Comparison of ENCODE assay signal across 23 cellular contexts in the genomic region with DNA sequence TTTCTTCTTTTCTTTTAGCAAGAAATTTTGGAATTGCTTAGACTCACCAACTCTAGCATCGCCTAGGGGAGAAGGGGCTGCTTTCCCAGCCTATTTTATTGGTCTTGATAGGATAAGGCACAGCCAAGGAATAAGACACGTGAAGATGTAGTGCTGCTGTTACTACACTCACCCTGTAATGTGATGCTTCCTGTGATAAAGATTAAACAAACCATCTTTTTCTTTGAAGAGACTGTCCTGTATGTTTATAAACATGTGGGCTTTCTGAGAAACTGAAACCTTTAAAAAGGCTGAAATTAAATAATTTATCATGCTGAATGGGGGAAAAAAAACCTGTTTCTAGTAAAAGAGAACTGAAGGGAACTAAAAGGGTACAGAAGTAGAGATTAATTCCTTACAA. TPM values are rescaled to one million over a fixed set of nuclear protein-coding genes. Genes with fewer than 3 reads are reported as not detected.
DNase-seq lines count a peak whose midpoint lies in the region; ATAC-seq and TF ChIP-seq lines count a peak whose summit lies in the region.
"Had no signal": no experiment of that assay in that cellular context is flagged by ENCODE, and none has a peak within 500 bp of the region (broad histone marks: within the 10 kb centered on the region; RNA-seq: fewer than 3 reads in every experiment).

No MANE protein-coding gene starts in this region.

- no peaks in the 10 kb centered on the region for H3K27me3 Mint-ChIP-seq in CD4-positive, CD25-positive, alpha-beta regulatory T cell
- no peaks in the 10 kb centered on the region for H3K27me3 Mint-ChIP-seq in CD4-positive, alpha-beta T cell
- no peaks in the 10 kb centered on the region for H3K27me3 Mint-ChIP-seq in T-helper 2 cell treated with Interferon-gamma antibody and Interleukin-4, amounts not matched to agents 5 μg/mL and 100 μg/mL, for 36 hours (ENCODE audit: low read depth)
- H3K27me3 Mint-ChIP-seq in immature natural killer cell (ENCODE audit: low read depth in 3 of 3), result peaks cover 0 to 2% (median 0%) of the 10 kb centered on the region in 3 donors
- H3K27me3 Mint-ChIP-seq: memory B cell, type B pancreatic cell had no signal

- peaks cover 40% of the 10 kb centered on the region for H3K36me3 Mint-ChIP-seq in CD4-positive, CD25-positive, alpha-beta regulatory T cell
- peaks cover 76% of the 10 kb centered on the region for H3K36me3 Mint-ChIP-seq in CD4-positive, alpha-beta T cell (ENCODE audit: low read depth)
- H3K36me3 Mint-ChIP-seq in T-helper 2 cell treated with Interferon-gamma antibody and Interleukin-4, amounts not matched to agents 5 μg/mL and 100 μg/mL, for 36 hours (ENCODE audit: low read depth), result peaks cover 39% of the 10 kb centered on the region
- peaks cover 0 to 5% (median 3%) of the 10 kb centered on the region in 3 donors for H3K36me3 Mint-ChIP-seq in immature natural killer cell

- POLR2A ChIA-PET in CD4-positive, alpha-beta T cell (lab: Charles Lee), result interaction anchor here (3.0 kb wide), 1 partner anchor 12 kb away, joined by 12 read pairs; the partner anchor contains the start of gene TAPT1

- no peak for TF ChIP-seq CTCF in CD4-positive, alpha-beta T cell (IDR thresholded peaks at IDR 0.05)
- no peak for TF ChIP-seq CTCF in foreskin keratinocyte (conservative IDR thresholded peaks at IDR 0.05)

- H3K36me3 ChIP-seq in CD4-positive, CD25-positive, alpha-beta regulatory T cell (ENCODE audit: control insufficient read depth, insufficient read depth, low read length), result peaks cover 37% of the 10 kb centered on the region
- H3K36me3 ChIP-seq: MG63 had no signal

- CTCF ChIA-PET in CD4-positive, alpha-beta T cell (lab: Charles Lee), result interaction anchor here (1.7 kb wide), 1 partner anchor 8 kb away, joined by 5 read pairs; no protein-coding TSS in a partner anchor

- peak; percentile 74 to 80 for ATAC-seq in CD4-positive, CD25-positive, alpha-beta regulatory T cell (ENCODE audit: low read depth in 2 of 2)
- ATAC-seq in CD4-positive, alpha-beta T cell (ENCODE audit: poor library complexity), result no peak
- ATAC-seq in GM19452 (IDR thresholded peaks at IDR 0.05; ENCODE audit: unreplicated experiment), result no peak
- no peak for ATAC-seq in foreskin keratinocyte
- ATAC-seq: CD8-positive, alpha-beta T cell; left colon had no signal

- H3K4me3 ChIP-seq in CD4-positive, CD25-positive, alpha-beta regulatory T cell (ENCODE audit: low read depth, low read length), result peak overlapping the region; percentile 45
- H3K4me3 ChIP-seq: dorsolateral prefrontal cortex, MG63 had no signal

- peak overlapping the region; percentile 6 to 78 (median 16) for H3K27ac Mint-ChIP-seq in CD4-positive, CD25-positive, alpha-beta regulatory T cell
- peak overlapping the region; percentile 24 for H3K27ac Mint-ChIP-seq in CD4-positive, alpha-beta T cell
- peak overlapping the region; percentile 56 for H3K27ac Mint-ChIP-seq in T-helper 2 cell treated with Interferon-gamma antibody and Interleukin-4, amounts not matched to agents 5 μg/mL and 100 μg/mL, for 36 hours
- H3K27ac Mint-ChIP-seq in immature natural killer cell, result peak overlapping the region in 5 of 6 donors; percentile 17 to 68 (median 54)
- H3K27ac Mint-ChIP-seq: activated naive CD4-positive, alpha-beta T cell treated with anti-CD3 and anti-CD28 coated beads for 36 hours; CD8-positive, alpha-beta T cell; memory B cell; type B pancreatic cell had no signal

- DNase-seq in CD4-positive, CD25-positive, alpha-beta regulatory T cell, result peak in 1 of 3 donors; percentile 62
- DNase-seq in CD4-positive, alpha-beta T cell, result no peak
- no peak for DNase-seq in T-helper 2 cell treated with Interferon-gamma antibody and Interleukin-4, amounts not matched to agents 5 μg/mL and 100 μg/mL, for 36 hours (ENCODE audit: low spot score)
- DNase-seq in immature natural killer cell (no peak), foreskin keratinocyte (no peak), kidney glomerular epithelial cell (lab: John Stamatoyannopoulos, UW) (no peak)
- DNase-seq: activated CD4-positive, alpha-beta T cell treated with anti-CD3 and anti-CD28 coated beads for 48 hours; activated naive CD4-positive, alpha-beta T cell treated with anti-CD3 and anti-CD28 coated beads for 36 hours; activated T-cell treated with anti-CD3 and anti-CD28 coated beads for 4 hours; CD8-positive, alpha-beta T cell; central memory CD4-positive, alpha-beta T cell; DMS 273 treated with DMSO at 0.1 percent for 48 hours; dorsolateral prefrontal cortex; left colon; MG63; NCI-H2081 treated with DMSO at 0.1 percent for 48 hours; retina; small intestine; stimulated activated CD4-positive, alpha-beta T cell treated with anti-CD3 and anti-CD28 coated beads, Interleukin-1b, Interleukin-23, amount 100 ng/mL, for 48 hours; SW 1271 had no signal

- H3K4me1 ChIP-seq in CD4-positive, CD25-positive, alpha-beta regulatory T cell (ENCODE audit: control insufficient read depth, insufficient read depth, low read length, poor library complexity, severe bottlenecking), result peaks cover 52% of the 10 kb centered on the region
- H3K4me1 ChIP-seq in foreskin keratinocyte, result no peaks in the 10 kb centered on the region

- H3K4me3 Mint-ChIP-seq in CD4-positive, CD25-positive, alpha-beta regulatory T cell, result peak overlapping the region in 3 of 4 donors; percentile 13 to 60 (median 59)
- no peak overlapping the region for H3K4me3 Mint-ChIP-seq in CD4-positive, alpha-beta T cell
- H3K4me3 Mint-ChIP-seq in T-helper 2 cell treated with Interferon-gamma antibody and Interleukin-4, amounts not matched to agents 5 μg/mL and 100 μg/mL, for 36 hours, result peak overlapping the region; percentile 58
- H3K4me3 Mint-ChIP-seq in immature natural killer cell, result no peak overlapping the region
- H3K4me3 Mint-ChIP-seq: activated naive CD4-positive, alpha-beta T cell treated with anti-CD3 and anti-CD28 coated beads for 36 hours; CD8-positive, alpha-beta T cell; memory B cell; type B pancreatic cell had no signal

- intact Hi-C loops in CD4-positive, alpha-beta T cell (cut with DNase I, micrococcal nuclease), result no loop called here

- H3K27ac ChIP-seq in CD4-positive, CD25-positive, alpha-beta regulatory T cell (ENCODE audit: insufficient read depth, low read length, poor library complexity, severe bottlenecking), result peak overlapping the region; percentile 18
- H3K27ac ChIP-seq in CD4-positive, alpha-beta T cell (ENCODE audit: low read depth, low read length), result no peak overlapping the region
- no peak overlapping the region for H3K27ac ChIP-seq in foreskin keratinocyte

- no peaks in the 10 kb centered on the region for H3K27me3 ChIP-seq in CD4-positive, CD25-positive, alpha-beta regulatory T cell (ENCODE audit: control insufficient read depth, insufficient read depth, low read length)
- no peaks in the 10 kb centered on the region for H3K27me3 ChIP-seq in CD4-positive, alpha-beta T cell (ENCODE audit: control insufficient read depth, insufficient read depth, low read length)
- H3K27me3 ChIP-seq in foreskin keratinocyte, result no peaks in the 10 kb centered on the region
- H3K27me3 ChIP-seq: dorsolateral prefrontal cortex, MG63 had no signal

- no peaks in the 10 kb centered on the region for H3K9me3 ChIP-seq in CD4-positive, CD25-positive, alpha-beta regulatory T cell (ENCODE audit: control insufficient read depth in 2 of 2, low read length in 2 of 2)
- H3K9me3 ChIP-seq in CD4-positive, alpha-beta T cell (ENCODE audit: control insufficient read depth, low read length), result no peaks in the 10 kb centered on the region
- H3K9me3 ChIP-seq: MG63 had no signal

- no peaks in the 10 kb centered on the region for H3K9me3 Mint-ChIP-seq in CD4-positive, CD25-positive, alpha-beta regulatory T cell
- H3K9me3 Mint-ChIP-seq in CD4-positive, alpha-beta T cell, result no peaks in the 10 kb centered on the region
- no peaks in the 10 kb centered on the region for H3K9me3 Mint-ChIP-seq in T-helper 2 cell treated with Interferon-gamma antibody and Interleukin-4, amounts not matched to agents 5 μg/mL and 100 μg/mL, for 36 hours
- H3K9me3 Mint-ChIP-seq in immature natural killer cell, result no peaks in the 10 kb centered on the region
- H3K9me3 Mint-ChIP-seq: activated naive CD4-positive, alpha-beta T cell treated with anti-CD3 and anti-CD28 coated beads for 36 hours; CD8-positive, alpha-beta T cell; memory B cell; type B pancreatic cell had no signal

- H3K4me1 Mint-ChIP-seq in CD4-positive, CD25-positive, alpha-beta regulatory T cell, result peaks cover 56 to 77% (median 64%) of the 10 kb centered on the region in 4 donors
- peaks cover 74% of the 10 kb centered on the region for H3K4me1 Mint-ChIP-seq in CD4-positive, alpha-beta T cell (ENCODE audit: low read depth)
- peaks cover 54% of the 10 kb centered on the region for H3K4me1 Mint-ChIP-seq in T-helper 2 cell treated with Interferon-gamma antibody and Interleukin-4, amounts not matched to agents 5 μg/mL and 100 μg/mL, for 36 hours (ENCODE audit: low read depth)
- H3K4me1 Mint-ChIP-seq in immature natural killer cell, result peaks cover 48 to 68% of the 10 kb centered on the region in 2 donors

RNA-seq across cellular contexts. Expression of gene TAPT1, which starts 13.2 kb away (rescaled TPM):
- total RNA-seq in CD4-positive, CD25-positive, alpha-beta regulatory T cell, result 86.8 TPM
- polyA plus RNA-seq in CD4-positive, CD25-positive, alpha-beta regulatory T cell, result 10 to 100 TPM; 26.0 to 35.3 (median 32.6) TPM
- total RNA-seq in CD4-positive, alpha-beta T cell, result 10 to 100 TPM; 70.6 to 77.1 TPM
- 10 to 100 TPM; 10.1 to 22.0 (median 17.9) TPM for polyA plus RNA-seq in immature natural killer cell
- 10.1 and 13.3 TPM in 2 replicates for total RNA-seq in foreskin keratinocyte
- polyA plus RNA-seq in foreskin keratinocyte, result 3.0 and 3.9 TPM in 2 replicates

Comparison
In these comparisons a context has a peak if more than half of its experiments do, and no peak if none do; other contexts are left out.
1. ATAC-seq: peak in CD4-positive, CD25-positive, alpha-beta regulatory T cell (2 of 2); none in CD4-positive, alpha-beta T cell (single experiment), GM19452 (single experiment) and foreskin keratinocyte (single experiment).
2. H3K4me3 Mint-ChIP-seq: peak in CD4-positive, CD25-positive, alpha-beta regulatory T cell (3 of 4) and T-helper 2 cell treated with Interferon-gamma antibody and Interleukin-4, amounts not matched to agents 5 μg/mL and 100 μg/mL, for 36 hours (single experiment); none in CD4-positive, alpha-beta T cell (single experiment) and immature natural killer cell (0 of 5).
3. Peak in every context shown above with its lines, with median percentiles within 50 percentile points of each other: H3K27ac Mint-ChIP-seq.